ENCODE assay signal across 21 cellular contexts in the genomic region with DNA sequence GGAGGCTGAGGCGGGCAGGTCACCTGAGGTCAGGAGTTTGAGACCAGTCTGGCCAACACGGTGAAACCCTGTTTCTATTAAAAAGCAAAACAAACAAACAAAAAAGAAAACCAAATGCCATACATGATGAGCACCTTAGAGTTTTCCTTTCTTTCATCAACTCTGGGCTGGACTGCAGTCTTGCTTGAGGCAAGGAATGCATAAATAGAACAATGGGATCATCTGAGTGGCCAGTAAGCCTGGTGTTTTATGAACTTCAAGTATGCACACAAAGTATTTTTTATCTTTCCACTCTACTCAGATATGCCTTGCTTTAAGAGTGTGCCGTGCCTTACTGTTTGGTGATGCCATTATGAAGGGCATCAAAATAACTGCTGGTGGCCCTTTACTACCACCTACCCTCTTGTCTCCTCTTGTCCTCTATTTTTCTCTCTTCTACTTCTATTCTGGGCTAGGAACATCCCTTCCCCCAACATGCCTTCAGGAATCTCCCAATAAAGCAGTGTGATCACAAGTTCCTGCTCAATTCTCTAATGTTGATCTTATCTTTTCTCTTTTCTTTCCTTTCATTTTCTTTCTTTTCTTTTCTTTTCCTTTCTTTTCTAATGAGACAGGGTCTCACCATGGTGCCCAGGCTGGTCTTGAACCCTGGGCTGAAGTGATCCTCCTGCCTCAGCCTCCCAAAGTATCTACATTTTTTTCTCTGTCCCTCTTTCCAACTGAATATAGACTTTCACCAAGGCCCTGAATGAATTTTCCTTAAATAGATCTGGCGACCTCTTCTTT. TPM values are rescaled to one million over a fixed set of nuclear protein-coding genes. Genes with fewer than 3 reads are reported as not detected.
DNase-seq lines count a peak whose midpoint lies in the region; ATAC-seq, FAIRE-seq and TF ChIP-seq lines count a peak whose summit lies in the region.
"Had no signal": no experiment of that assay in that cellular context is flagged by ENCODE, and none has a peak within 500 bp of the region (broad histone marks: within the 10 kb centered on the region; RNA-seq: fewer than 3 reads in every experiment).

No MANE protein-coding gene starts in this region.

- POLR2A ChIA-PET in HepG2 (lab: Yijun Ruan, JAX) = interaction anchor here (0.8 to 3.1 kb wide), 2 partner anchors 9 to 14 kb away, joined by 4 to 72 read pairs; a partner anchor contains a TSS

- CTCF ChIA-PET in HepG2 (lab: Yijun Ruan, JAX; ENCODE audit: low intra/inter-chr PET ratio, low total read pairs) = no interaction called here

- H3K27me3 ChIP-seq in HepG2 (ENCODE audit: control insufficient read depth in 1 of 2, insufficient read depth in 2 of 2, low read length in 2 of 2) = no peaks in the 10 kb centered on the region
- no peaks in the 10 kb centered on the region for H3K27me3 ChIP-seq in right lobe of liver
- H3K27me3 ChIP-seq: heart right ventricle had no signal

- no peak for TF ChIP-seq CTCF in HepG2 (CRISPR knock-in tag; IDR thresholded peaks at IDR 0.05)
- TF ChIP-seq CTCF in right lobe of liver (IDR thresholded peaks at IDR 0.05) = no peak
- no peak for TF ChIP-seq CTCF in fibroblast of villous mesenchyme (IDR thresholded peaks at IDR 0.05; ENCODE audit: insufficient read depth, low read depth, low read length)

- peaks cover 50% of the 10 kb centered on the region for H3K79me2 ChIP-seq in HepG2 (ENCODE audit: insufficient read depth, low read length)
- H3K79me2 ChIP-seq: parathyroid adenoma had no signal

- FAIRE-seq in HepG2 (lab: Jason Lieb, UNC) = no peak
- FAIRE-seq: TTC549, urothelium cell line had no signal

- H4K20me1 ChIP-seq in HepG2 (ENCODE audit: insufficient read depth, low read length) = peaks cover 73% of the 10 kb centered on the region

- peak overlapping the region; percentile 30; the same call in 1 of the 2 replicates for H3K4me2 ChIP-seq in HepG2 (ENCODE audit: low read depth, low read length)

- H3K9me3 ChIP-seq in HepG2 (ENCODE audit: low read length) = no peaks in the 10 kb centered on the region
- no peaks in the 10 kb centered on the region for H3K9me3 ChIP-seq in right lobe of liver
- H3K9me3 ChIP-seq: heart right ventricle, lower lobe of right lung had no signal

- no peak overlapping the region for H3K9ac ChIP-seq in HepG2 (ENCODE audit: insufficient read depth, low read depth, low read length)
- H3K9ac ChIP-seq: parathyroid adenoma had no signal

- no peak overlapping the region for H2AFZ ChIP-seq in HepG2 (ENCODE audit: low read length)
- H2AFZ ChIP-seq: parathyroid adenoma had no signal

- WGBS in HepG2 (ENCODE audit: low lambda C conversion rate) = 89% methylated on average over 4 of the region's 4 CpGs
- 76% methylated on average over 4 of the region's 4 CpGs for WGBS in right lobe of liver (ENCODE audit: insufficient coverage, low coverage, low lambda C conversion rate, missing lambda C conversion rate)

- TF ChIP-seq RAD21 in HepG2 (CRISPR knock-in tag; IDR thresholded peaks at IDR 0.05) = no peak

- in situ Hi-C loops in HepG2 (cut with HindIII; ENCODE audit: extremely low pct_ligation_motif_present, low pct_unique_long_range_greater_than_20kb) = no loop called here
- in situ Hi-C loops in SK-MEL-5 (cut with HindIII; ENCODE audit: low pct_unique_long_range_greater_than_20kb, low sequenced_read_pairs) = no loop called here

- DNase-seq in HepG2 (ENCODE audit: low spot score) (no peak), right lobe of liver (no peak), SK-MEL-5 (ENCODE audit: low read depth, low spot score) (peak; percentile 70), fibroblast of villous mesenchyme (ENCODE audit: low read depth) (peak; percentile 46), HuH-7 (ENCODE audit: low spot score) (no peak), hepatic stellate cell (ENCODE audit: low spot score) (no peak), GF-D8 (lab: John Stamatoyannopoulos, UW) (no peak)
- DNase-seq: caudate nucleus, heart right ventricle, islet precursor cell, Kasumi-1, lower lobe of right lung, naive B cell, NCI-H748 treated with DMSO at 0.1 percent for 48 hours had no signal

- TF ChIP-seq POLR2A in HepG2 (IDR thresholded peaks at IDR 0.05; ENCODE audit: insufficient read depth in 1 of 2, low read depth in 2 of 2, low read length in 2 of 2) (peak; percentile 31 to 39; a peak in 1 of 4 replicates), right lobe of liver (IDR thresholded peaks at IDR 0.05) (no peak)

- H3K27ac ChIP-seq in HepG2 (ENCODE audit: extremely low read length, insufficient read depth, low read length) (peak overlapping the region; percentile 37), right lobe of liver (no peak overlapping the region)
- H3K27ac ChIP-seq: heart right ventricle, lower lobe of right lung, parathyroid adenoma, SK-N-MC had no signal

- H3K4me1 ChIP-seq in HepG2 (ENCODE audit: insufficient read depth, low read length) = peaks cover 100% of the 10 kb centered on the region
- H3K4me1 ChIP-seq in right lobe of liver = peaks cover 0 to 49% (median 21%) of the 10 kb centered on the region in 4 donors

- peaks cover 23 to 62% of the 10 kb centered on the region in 2 experiments for H3K36me3 ChIP-seq in HepG2 (replicated peaks in 1 of 2; ENCODE audit: control insufficient read depth in 1 of 2, insufficient read depth in 2 of 2, low read length in 2 of 2)
- peaks cover 0 to 63% (median 3%) of the 10 kb centered on the region in 4 donors for H3K36me3 ChIP-seq in right lobe of liver

- no peak for TF ChIP-seq EP300 in HepG2 (IDR thresholded peaks at IDR 0.05; ENCODE audit: low read depth in 2 of 2, low read length in 2 of 2)
- no peak for TF ChIP-seq EP300 in HepG2 (CRISPR knock-in tag; IDR thresholded peaks at IDR 0.05; ENCODE audit: borderline replicate concordance)

- intact Hi-C loops in HepG2 (cut with micrococcal nuclease; ENCODE audit: unreplicated experiment) = no loop called here
- intact Hi-C loops in right lobe of liver (cut with DNase I) = no loop called here

- BruUV-seq in HepG2 (replicated peaks; lab: Mats Ljungman, UMichigan) = no TSS peak

- ATAC-seq in HepG2 (no peak), right lobe of liver (no peak), GM19455 (IDR thresholded peaks at IDR 0.05; ENCODE audit: unreplicated experiment) (no peak)
- ATAC-seq: heart right ventricle, lower lobe of right lung had no signal

- no peak overlapping the region for H3K4me3 ChIP-seq in HepG2 (replicated peaks in 1 of 3; ENCODE audit: insufficient read depth in 1 of 3, low read depth in 2 of 3, low read length in 3 of 3)
- no peak overlapping the region for H3K4me3 ChIP-seq in right lobe of liver
- H3K4me3 ChIP-seq in fibroblast of villous mesenchyme (ENCODE audit: low read depth, low read length) = no peak overlapping the region
- H3K4me3 ChIP-seq: heart right ventricle, lower lobe of right lung, SK-N-MC had no signal

RNA-seq across cellular contexts. Expression of a gene that starts 10.2 kb away (rescaled TPM):
- total RNA-seq in HepG2 (2016; rRNA removed; fragmentation: Illumina TruSeq; extraction: Trizol) (338 and 492 TPM in 2 replicates), right lobe of liver (100 to 1,000 TPM in 4 of 6 experiments, 10 to 100 TPM in 2; 38.3 to 599 (median 220) TPM), fibroblast of villous mesenchyme (819 and 937 TPM in 2 replicates)
- total RNA-seq in HepG2 (2016; cell fraction: cytosol; rRNA removed; fragmentation: Illumina TruSeq; extraction: Trizol; ENCODE audit: low read depth) = 31.9 and 37.2 TPM in 2 replicates
- total RNA-seq in HepG2 (2016; cell fraction: insoluble cytoplasmic fraction; rRNA removed; fragmentation: Illumina TruSeq; extraction: Trizol) = 303 and 473 TPM in 2 replicates
- total RNA-seq in HepG2 (2016; cell fraction: membrane; rRNA removed; fragmentation: Illumina TruSeq; extraction: Trizol) = 175 and 195 TPM in 2 replicates
- total RNA-seq in HepG2 (2016; cell fraction: nucleus; rRNA removed; fragmentation: Illumina TruSeq; extraction: Trizol) = 532 and 631 TPM in 2 replicates
- 512 and 596 TPM in 2 replicates for polyA plus RNA-seq in HepG2 (2011; rRNA removed)
- polyA plus RNA-seq in HepG2 (2011; cell fraction: cytosol; rRNA removed) = 368 and 565 TPM in 2 replicates
- 147 and 228 TPM in 2 replicates for polyA plus RNA-seq in HepG2 (2011; cell fraction: nucleus; rRNA removed)
- 585 and 769 TPM in 2 replicates for polyA plus RNA-seq in HepG2 (2012)
- polyA plus RNA-seq in HepG2 (2016; cell fraction: cytosol; fragmentation: Illumina TruSeq; extraction: Trizol; ENCODE audit: low read depth) = 36.1 and 38.4 TPM in 2 replicates
- polyA plus RNA-seq in HepG2 (2016; cell fraction: insoluble cytoplasmic fraction; fragmentation: Illumina TruSeq; extraction: Trizol; ENCODE audit: low read depth) = 315 and 357 TPM in 2 replicates
- polyA plus RNA-seq in HepG2 (2016; cell fraction: membrane; fragmentation: Illumina TruSeq; extraction: Trizol; ENCODE audit: low read depth) = 107 and 124 TPM in 2 replicates
- polyA plus RNA-seq in HepG2 (2016; cell fraction: nucleus; fragmentation: Illumina TruSeq; extraction: Trizol; ENCODE audit: insufficient read depth, low read depth) = 708 and 740 TPM in 2 replicates
- 748 and 1,007 TPM in 2 replicates for polyA minus RNA-seq in HepG2 (2011; rRNA and poly(A)+ RNA removed; ENCODE audit: low replicate concordance)
- polyA minus RNA-seq in HepG2 (2011; cell fraction: cytosol; rRNA and poly(A)+ RNA removed) = 527 and 633 TPM in 2 replicates
- 165 and 293 TPM in 2 replicates for polyA minus RNA-seq in HepG2 (2011; cell fraction: nucleus; rRNA and poly(A)+ RNA removed)
- 867 and 870 TPM in 2 replicates for total RNA-seq in SK-MEL-5 (2014; rRNA removed; shearing (Covaris generic))
- 512 and 677 TPM in 2 replicates for polyA plus RNA-seq in SK-MEL-5 (2015; cell fraction: cytosol; rRNA removed)
- polyA plus RNA-seq in SK-MEL-5 (2015; cell fraction: nucleus; rRNA removed) = 140 and 171 TPM in 2 replicates

RNA-seq across cellular contexts. Expression of a gene that starts 27.2 kb away (rescaled TPM):
- 0.07 and 0.31 TPM in 2 replicates for total RNA-seq in HepG2 (2016; rRNA removed; fragmentation: Illumina TruSeq; extraction: Trizol)
- not detected in 2 replicates for total RNA-seq in HepG2 (2016; cell fraction: cytosol; rRNA removed; fragmentation: Illumina TruSeq; extraction: Trizol; ENCODE audit: low read depth)
- 0.07 and 0.30 TPM in 2 replicates for total RNA-seq in HepG2 (2016; cell fraction: insoluble cytoplasmic fraction; rRNA removed; fragmentation: Illumina TruSeq; extraction: Trizol)
- not detected in 2 replicates for total RNA-seq in HepG2 (2016; cell fraction: membrane; rRNA removed; fragmentation: Illumina TruSeq; extraction: Trizol)
- not detected in 2 replicates for total RNA-seq in HepG2 (2016; cell fraction: nucleus; rRNA removed; fragmentation: Illumina TruSeq; extraction: Trizol)
- 0.15 and 0.27 TPM in 2 replicates for polyA plus RNA-seq in HepG2 (2011; rRNA removed)
- 0.15 and 0.21 TPM in 2 replicates for polyA plus RNA-seq in HepG2 (2011; cell fraction: cytosol; rRNA removed)
- 0.61 and 0.90 TPM in 2 replicates for polyA plus RNA-seq in HepG2 (2011; cell fraction: nucleus; rRNA removed)
- 0.16 and 0.55 TPM in 2 replicates for polyA plus RNA-seq in HepG2 (2012)
- not detected in 2 replicates for polyA plus RNA-seq in HepG2 (2016; cell fraction: cytosol; fragmentation: Illumina TruSeq; extraction: Trizol; ENCODE audit: low read depth)
- polyA plus RNA-seq in HepG2 (2016; cell fraction: insoluble cytoplasmic fraction; fragmentation: Illumina TruSeq; extraction: Trizol; ENCODE audit: low read depth) = 0.33 TPM in 1 of 2 replicates, not detected in the other
- polyA plus RNA-seq in HepG2 (2016; cell fraction: membrane; fragmentation: Illumina TruSeq; extraction: Trizol; ENCODE audit: low read depth) = not detected in 2 replicates
- polyA plus RNA-seq in HepG2 (2016; cell fraction: nucleus; fragmentation: Illumina TruSeq; extraction: Trizol; ENCODE audit: insufficient read depth, low read depth) = 0.21 TPM in 1 of 2 replicates, not detected in the other
- polyA minus RNA-seq in HepG2 (2011; rRNA and poly(A)+ RNA removed; ENCODE audit: low replicate concordance) = 0.26 and 0.72 TPM in 2 replicates
- not detected in 2 replicates for polyA minus RNA-seq in HepG2 (2011; cell fraction: cytosol; rRNA and poly(A)+ RNA removed)
- not detected in 2 replicates for polyA minus RNA-seq in HepG2 (2011; cell fraction: nucleus; rRNA and poly(A)+ RNA removed)
- total RNA-seq in right lobe of liver = under 1 TPM in 3 of 6 experiments, not detected in 3; 0.12 to 0.26 (median 0.22) TPM
- not detected in 2 replicates for total RNA-seq in SK-MEL-5 (2014; rRNA removed; shearing (Covaris generic))
- not detected in 2 replicates for polyA plus RNA-seq in SK-MEL-5 (2015; cell fraction: cytosol; rRNA removed)
- 0.12 TPM in 1 of 2 replicates, not detected in the other for polyA plus RNA-seq in SK-MEL-5 (2015; cell fraction: nucleus; rRNA removed)
- not detected in 2 replicates for total RNA-seq in fibroblast of villous mesenchyme
- total RNA-seq: G401, heart right ventricle, HT-29 had no signal
- polyA plus RNA-seq: heart right ventricle had no signal

Comparison
In these comparisons a context has a peak if more than half of its experiments do, and no peak if none do; other contexts are left out.
1. DNase-seq: peak in SK-MEL-5 (single experiment) and fibroblast of villous mesenchyme (single experiment); none in HepG2 (single experiment), right lobe of liver (0 of 3), HuH-7 (single experiment), hepatic stellate cell (single experiment) and GF-D8 (single experiment).